1 cellular context compared by ENCODE assay signal in the genomic region with DNA sequence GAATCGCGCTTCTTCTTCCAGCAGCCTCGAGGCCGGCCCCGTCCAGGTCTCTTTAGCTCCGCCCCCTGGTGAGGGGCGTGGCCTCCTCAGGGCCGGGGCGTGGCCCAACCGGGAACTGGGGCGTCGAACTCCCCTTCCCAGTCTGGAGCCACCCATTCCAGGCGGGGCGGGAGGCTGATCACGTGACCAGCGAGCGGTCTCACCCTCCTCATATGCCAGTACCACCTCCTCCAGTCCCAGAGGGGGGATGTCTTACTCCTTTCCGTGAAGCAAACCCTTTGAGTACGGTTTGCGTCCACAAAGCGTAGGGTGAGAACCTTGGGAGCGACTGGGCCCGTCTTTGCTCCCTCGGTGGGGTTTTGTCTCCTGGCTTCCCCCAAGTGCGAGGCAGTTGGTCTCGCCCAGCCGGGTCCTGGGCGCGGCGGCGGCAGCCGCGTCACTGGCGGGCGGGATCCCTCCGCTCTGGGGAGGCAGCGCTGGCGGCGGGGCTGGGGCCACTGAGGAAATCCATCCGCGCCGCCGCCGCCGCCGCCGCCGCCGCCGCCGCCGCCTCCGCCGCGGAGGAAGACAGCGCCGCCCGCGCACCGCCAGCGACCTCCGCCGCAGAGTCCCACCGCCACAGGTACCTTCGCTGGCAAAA.
TF ChIP-seq lines count a peak whose summit lies in the region.

A gene (plus strand): TSS at position 439 of the 640 bp plus-strand sequence. CDS start 2,526 bp downstream, outside the sequence.

TF ChIP-seq in HEK293, 187 proteins besides CTCF, POLR2A, EP300 and RAD21 (continued from another document and continues in another):
- TF ChIP-seq ZNF510 (tag by site-specific recombination; IDR thresholded peaks at IDR 0.05; ENCODE audit: insufficient replicate concordance): no peak
- TF ChIP-seq ZNF48 (tag by site-specific recombination; IDR thresholded peaks at IDR 0.05): no peak
- peak; percentile 74; the same call in 1 of the 2 replicates for TF ChIP-seq OVOL3 (tag by site-specific recombination; IDR thresholded peaks at IDR 0.05)
- TF ChIP-seq TRIM28 (IDR thresholded peaks at IDR 0.05; ENCODE audit: borderline replicate concordance, low read length): no peak
- TF ChIP-seq YY1 (tag by site-specific recombination; IDR thresholded peaks at IDR 0.05): peak; percentile 75
- TF ChIP-seq ZNF174 (tag by site-specific recombination; IDR thresholded peaks at IDR 0.05): no peak
- TF ChIP-seq ZNF473 (tag by site-specific recombination; IDR thresholded peaks at IDR 0.05): no peak
- TF ChIP-seq, protein P1, sequence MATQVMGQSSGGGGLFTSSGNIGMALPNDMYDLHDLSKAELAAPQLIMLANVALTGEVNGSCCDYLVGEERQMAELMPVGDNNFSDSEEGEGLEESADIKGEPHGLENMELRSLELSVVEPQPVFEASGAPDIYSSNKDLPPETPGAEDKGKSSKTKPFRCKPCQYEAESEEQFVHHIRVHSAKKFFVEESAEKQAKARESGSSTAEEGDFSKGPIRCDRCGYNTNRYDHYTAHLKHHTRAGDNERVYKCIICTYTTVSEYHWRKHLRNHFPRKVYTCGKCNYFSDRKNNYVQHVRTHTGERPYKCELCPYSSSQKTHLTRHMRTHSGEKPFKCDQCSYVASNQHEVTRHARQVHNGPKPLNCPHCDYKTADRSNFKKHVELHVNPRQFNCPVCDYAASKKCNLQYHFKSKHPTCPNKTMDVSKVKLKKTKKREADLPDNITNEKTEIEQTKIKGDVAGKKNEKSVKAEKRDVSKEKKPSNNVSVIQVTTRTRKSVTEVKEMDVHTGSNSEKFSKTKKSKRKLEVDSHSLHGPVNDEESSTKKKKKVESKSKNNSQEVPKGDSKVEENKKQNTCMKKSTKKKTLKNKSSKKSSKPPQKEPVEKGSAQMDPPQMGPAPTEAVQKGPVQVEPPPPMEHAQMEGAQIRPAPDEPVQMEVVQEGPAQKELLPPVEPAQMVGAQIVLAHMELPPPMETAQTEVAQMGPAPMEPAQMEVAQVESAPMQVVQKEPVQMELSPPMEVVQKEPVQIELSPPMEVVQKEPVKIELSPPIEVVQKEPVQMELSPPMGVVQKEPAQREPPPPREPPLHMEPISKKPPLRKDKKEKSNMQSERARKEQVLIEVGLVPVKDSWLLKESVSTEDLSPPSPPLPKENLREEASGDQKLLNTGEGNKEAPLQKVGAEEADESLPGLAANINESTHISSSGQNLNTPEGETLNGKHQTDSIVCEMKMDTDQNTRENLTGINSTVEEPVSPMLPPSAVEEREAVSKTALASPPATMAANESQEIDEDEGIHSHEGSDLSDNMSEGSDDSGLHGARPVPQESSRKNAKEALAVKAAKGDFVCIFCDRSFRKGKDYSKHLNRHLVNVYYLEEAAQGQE (tag by site-specific recombination; IDR thresholded peaks at IDR 0.05): peak; percentile 56
- TF ChIP-seq ZNF292 (tag by site-specific recombination; IDR thresholded peaks at IDR 0.05; ENCODE audit: borderline replicate concordance, low read depth): no peak
- TF ChIP-seq, protein P2, sequence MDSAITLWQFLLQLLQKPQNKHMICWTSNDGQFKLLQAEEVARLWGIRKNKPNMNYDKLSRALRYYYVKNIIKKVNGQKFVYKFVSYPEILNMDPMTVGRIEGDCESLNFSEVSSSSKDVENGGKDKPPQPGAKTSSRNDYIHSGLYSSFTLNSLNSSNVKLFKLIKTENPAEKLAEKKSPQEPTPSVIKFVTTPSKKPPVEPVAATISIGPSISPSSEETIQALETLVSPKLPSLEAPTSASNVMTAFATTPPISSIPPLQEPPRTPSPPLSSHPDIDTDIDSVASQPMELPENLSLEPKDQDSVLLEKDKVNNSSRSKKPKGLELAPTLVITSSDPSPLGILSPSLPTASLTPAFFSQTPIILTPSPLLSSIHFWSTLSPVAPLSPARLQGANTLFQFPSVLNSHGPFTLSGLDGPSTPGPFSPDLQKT (IDR thresholded peaks at IDR 0.05; ENCODE audit: borderline replicate concordance, low read depth, low read length): no peak
- TF ChIP-seq ZNF777 (tag by site-specific recombination; IDR thresholded peaks at IDR 0.05; ENCODE audit: borderline replicate concordance): peak; percentile 40; the same call in 1 of the 2 replicates
- peak; percentile 98 for TF ChIP-seq ZNF335 (tag by site-specific recombination; conservative IDR thresholded peaks at IDR 0.05)
- TF ChIP-seq ZNF23 (tag by site-specific recombination; IDR thresholded peaks at IDR 0.05; ENCODE audit: borderline replicate concordance): no peak
- TF ChIP-seq YY2 (tag by site-specific recombination; IDR thresholded peaks at IDR 0.05): peak; percentile 73; the same call in 1 of the 2 replicates
- TF ChIP-seq ZNF701 (tag by site-specific recombination; IDR thresholded peaks at IDR 0.05): peak; percentile 77; the same call in 1 of the 2 replicates
- no peak for TF ChIP-seq ZNF140 (tag by site-specific recombination; IDR thresholded peaks at IDR 0.05)
- peak; percentile 88 for TF ChIP-seq ZNF394 (tag by site-specific recombination; IDR thresholded peaks at IDR 0.05; ENCODE audit: borderline replicate concordance)
- no peak for TF ChIP-seq ZNF585B (tag by site-specific recombination; IDR thresholded peaks at IDR 0.05)
- peak; percentile 99 for TF ChIP-seq ZBTB7A (tag by site-specific recombination; IDR thresholded peaks at IDR 0.05; ENCODE audit: low read depth)
- 0 out of 2 replicates have a peak, but pooled peaks have one; percentile 81 for TF ChIP-seq REPIN1 (tag by site-specific recombination; IDR thresholded peaks at IDR 0.05; ENCODE audit: low read depth)
- no peak for TF ChIP-seq ZNF350 (tag by site-specific recombination; IDR thresholded peaks at IDR 0.05)
- no peak for TF ChIP-seq ZNF624 (tag by site-specific recombination; IDR thresholded peaks at IDR 0.05)
- no peak for TF ChIP-seq ZNF138 (tag by site-specific recombination; IDR thresholded peaks at IDR 0.05; ENCODE audit: borderline replicate concordance)
- TF ChIP-seq, protein P3, sequence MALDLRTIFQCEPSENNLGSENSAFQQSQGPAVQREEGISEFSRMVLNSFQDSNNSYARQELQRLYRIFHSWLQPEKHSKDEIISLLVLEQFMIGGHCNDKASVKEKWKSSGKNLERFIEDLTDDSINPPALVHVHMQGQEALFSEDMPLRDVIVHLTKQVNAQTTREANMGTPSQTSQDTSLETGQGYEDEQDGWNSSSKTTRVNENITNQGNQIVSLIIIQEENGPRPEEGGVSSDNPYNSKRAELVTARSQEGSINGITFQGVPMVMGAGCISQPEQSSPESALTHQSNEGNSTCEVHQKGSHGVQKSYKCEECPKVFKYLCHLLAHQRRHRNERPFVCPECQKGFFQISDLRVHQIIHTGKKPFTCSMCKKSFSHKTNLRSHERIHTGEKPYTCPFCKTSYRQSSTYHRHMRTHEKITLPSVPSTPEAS (tag by site-specific recombination; IDR thresholded peaks at IDR 0.05): peak; percentile 42; the same call in 1 of the 2 replicates
- no peak for TF ChIP-seq ZNF837 (tag by site-specific recombination; IDR thresholded peaks at IDR 0.05)
- TF ChIP-seq, protein P4, sequence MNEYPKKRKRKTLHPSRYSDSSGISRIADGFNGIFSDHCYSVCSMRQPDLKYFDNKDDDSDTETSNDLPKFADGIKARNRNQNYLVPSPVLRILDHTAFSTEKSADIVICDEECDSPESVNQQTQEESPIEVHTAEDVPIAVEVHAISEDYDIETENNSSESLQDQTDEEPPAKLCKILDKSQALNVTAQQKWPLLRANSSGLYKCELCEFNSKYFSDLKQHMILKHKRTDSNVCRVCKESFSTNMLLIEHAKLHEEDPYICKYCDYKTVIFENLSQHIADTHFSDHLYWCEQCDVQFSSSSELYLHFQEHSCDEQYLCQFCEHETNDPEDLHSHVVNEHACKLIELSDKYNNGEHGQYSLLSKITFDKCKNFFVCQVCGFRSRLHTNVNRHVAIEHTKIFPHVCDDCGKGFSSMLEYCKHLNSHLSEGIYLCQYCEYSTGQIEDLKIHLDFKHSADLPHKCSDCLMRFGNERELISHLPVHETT (tag by site-specific recombination; IDR thresholded peaks at IDR 0.05): peak; percentile 96
- TF ChIP-seq KLF1 (tag by site-specific recombination; IDR thresholded peaks at IDR 0.05): peak; percentile 92
- peak; percentile 92 for TF ChIP-seq KLF10 (tag by site-specific recombination; IDR thresholded peaks at IDR 0.05)
- TF ChIP-seq, protein P5, sequence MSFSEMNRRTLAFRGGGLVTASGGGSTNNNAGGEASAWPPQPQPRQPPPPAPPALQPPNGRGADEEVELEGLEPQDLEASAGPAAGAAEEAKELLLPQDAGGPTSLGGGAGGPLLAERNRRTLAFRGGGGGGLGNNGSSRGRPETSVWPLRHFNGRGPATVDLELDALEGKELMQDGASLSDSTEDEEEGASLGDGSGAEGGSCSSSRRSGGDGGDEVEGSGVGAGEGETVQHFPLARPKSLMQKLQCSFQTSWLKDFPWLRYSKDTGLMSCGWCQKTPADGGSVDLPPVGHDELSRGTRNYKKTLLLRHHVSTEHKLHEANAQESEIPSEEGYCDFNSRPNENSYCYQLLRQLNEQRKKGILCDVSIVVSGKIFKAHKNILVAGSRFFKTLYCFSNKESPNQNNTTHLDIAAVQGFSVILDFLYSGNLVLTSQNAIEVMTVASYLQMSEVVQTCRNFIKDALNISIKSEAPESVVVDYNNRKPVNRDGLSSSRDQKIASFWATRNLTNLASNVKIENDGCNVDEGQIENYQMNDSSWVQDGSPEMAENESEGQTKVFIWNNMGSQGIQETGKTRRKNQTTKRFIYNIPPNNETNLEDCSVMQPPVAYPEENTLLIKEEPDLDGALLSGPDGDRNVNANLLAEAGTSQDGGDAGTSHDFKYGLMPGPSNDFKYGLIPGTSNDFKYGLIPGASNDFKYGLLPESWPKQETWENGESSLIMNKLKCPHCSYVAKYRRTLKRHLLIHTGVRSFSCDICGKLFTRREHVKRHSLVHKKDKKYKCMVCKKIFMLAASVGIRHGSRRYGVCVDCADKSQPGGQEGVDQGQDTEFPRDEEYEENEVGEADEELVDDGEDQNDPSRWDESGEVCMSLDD (tag by site-specific recombination; IDR thresholded peaks at IDR 0.05): peak; percentile 96
- peak; percentile 99 for TF ChIP-seq ZNF501 (tag by site-specific recombination; IDR thresholded peaks at IDR 0.05)
- peak; percentile 97 for TF ChIP-seq ZSCAN23 (tag by site-specific recombination; IDR thresholded peaks at IDR 0.05)
- no peak for TF ChIP-seq ZNF670 (tag by site-specific recombination; IDR thresholded peaks at IDR 0.05; ENCODE audit: low read depth)
- TF ChIP-seq SETDB1 (IDR thresholded peaks at IDR 0.05; ENCODE audit: insufficient read length, low read length): no peak
- TF ChIP-seq, protein P6, sequence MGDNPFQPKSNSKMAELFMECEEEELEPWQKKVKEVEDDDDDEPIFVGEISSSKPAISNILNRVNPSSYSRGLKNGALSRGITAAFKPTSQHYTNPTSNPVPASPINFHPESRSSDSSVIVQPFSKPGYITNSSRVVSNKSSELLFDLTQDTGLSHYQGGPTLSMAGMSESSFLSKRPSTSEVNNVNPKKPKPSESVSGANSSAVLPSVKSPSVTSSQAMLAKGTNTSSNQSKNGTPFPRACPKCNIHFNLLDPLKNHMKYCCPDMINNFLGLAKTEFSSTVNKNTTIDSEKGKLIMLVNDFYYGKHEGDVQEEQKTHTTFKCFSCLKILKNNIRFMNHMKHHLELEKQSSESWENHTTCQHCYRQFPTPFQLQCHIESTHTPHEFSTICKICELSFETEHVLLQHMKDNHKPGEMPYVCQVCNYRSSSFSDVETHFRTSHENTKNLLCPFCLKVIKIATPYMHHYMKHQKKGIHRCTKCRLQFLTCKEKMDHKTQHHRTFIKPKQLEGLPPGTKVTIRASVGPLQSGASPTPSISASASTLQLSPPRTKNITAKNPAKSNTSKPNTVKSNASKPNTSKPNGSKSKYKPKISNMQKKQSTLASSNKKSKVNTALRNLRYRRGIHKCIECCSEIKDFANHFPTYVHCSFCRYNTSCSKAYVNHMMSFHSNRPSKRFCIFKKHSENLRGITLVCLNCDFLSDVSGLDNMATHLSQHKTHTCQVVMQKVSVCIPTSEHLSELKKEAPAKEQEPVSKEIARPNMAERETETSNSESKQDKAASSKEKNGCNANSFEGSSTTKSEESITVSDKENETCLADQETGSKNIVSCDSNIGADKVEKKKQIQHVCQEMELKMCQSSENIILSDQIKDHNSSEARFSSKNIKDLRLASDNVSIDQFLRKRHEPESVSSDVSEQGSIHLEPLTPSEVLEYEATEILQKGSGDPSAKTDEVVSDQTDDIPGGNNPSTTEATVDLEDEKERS (tag by site-specific recombination; IDR thresholded peaks at IDR 0.05): 0 out of 2 replicates have a peak, but pooled peaks have one; percentile 11
- TF ChIP-seq ZNF211 (tag by site-specific recombination; IDR thresholded peaks at IDR 0.05; ENCODE audit: low read depth): no peak
- TF ChIP-seq, protein P7, sequence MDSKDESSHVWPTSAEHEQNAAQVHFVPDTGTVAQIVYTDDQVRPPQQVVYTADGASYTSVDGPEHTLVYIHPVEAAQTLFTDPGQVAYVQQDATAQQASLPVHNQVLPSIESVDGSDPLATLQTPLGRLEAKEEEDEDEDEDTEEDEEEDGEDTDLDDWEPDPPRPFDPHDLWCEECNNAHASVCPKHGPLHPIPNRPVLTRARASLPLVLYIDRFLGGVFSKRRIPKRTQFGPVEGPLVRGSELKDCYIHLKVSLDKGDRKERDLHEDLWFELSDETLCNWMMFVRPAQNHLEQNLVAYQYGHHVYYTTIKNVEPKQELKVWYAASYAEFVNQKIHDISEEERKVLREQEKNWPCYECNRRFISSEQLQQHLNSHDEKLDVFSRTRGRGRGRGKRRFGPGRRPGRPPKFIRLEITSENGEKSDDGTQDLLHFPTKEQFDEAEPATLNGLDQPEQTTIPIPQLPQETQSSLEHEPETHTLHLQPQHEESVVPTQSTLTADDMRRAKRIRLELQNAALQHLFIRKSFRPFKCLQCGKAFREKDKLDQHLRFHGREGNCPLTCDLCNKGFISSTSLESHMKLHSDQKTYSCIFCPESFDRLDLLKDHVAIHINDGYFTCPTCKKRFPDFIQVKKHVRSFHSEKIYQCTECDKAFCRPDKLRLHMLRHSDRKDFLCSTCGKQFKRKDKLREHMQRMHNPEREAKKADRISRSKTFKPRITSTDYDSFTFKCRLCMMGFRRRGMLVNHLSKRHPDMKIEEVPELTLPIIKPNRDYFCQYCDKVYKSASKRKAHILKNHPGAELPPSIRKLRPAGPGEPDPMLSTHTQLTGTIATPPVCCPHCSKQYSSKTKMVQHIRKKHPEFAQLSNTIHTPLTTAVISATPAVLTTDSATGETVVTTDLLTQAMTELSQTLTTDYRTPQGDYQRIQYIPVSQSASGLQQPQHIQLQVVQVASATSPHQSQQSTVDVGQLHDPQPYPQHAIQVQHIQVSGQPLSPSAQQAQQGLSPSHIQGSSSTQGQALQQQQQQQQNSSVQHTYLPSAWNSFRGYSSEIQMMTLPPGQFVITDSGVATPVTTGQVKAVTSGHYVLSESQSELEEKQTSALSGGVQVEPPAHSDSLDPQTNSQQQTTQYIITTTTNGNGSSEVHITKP (tag by site-specific recombination; IDR thresholded peaks at IDR 0.05): peak; percentile 100
- peak; percentile 87; the same call in 1 of the 2 replicates for TF ChIP-seq GLI4 (tag by site-specific recombination; IDR thresholded peaks at IDR 0.05)
